In the genomic region with DNA sequence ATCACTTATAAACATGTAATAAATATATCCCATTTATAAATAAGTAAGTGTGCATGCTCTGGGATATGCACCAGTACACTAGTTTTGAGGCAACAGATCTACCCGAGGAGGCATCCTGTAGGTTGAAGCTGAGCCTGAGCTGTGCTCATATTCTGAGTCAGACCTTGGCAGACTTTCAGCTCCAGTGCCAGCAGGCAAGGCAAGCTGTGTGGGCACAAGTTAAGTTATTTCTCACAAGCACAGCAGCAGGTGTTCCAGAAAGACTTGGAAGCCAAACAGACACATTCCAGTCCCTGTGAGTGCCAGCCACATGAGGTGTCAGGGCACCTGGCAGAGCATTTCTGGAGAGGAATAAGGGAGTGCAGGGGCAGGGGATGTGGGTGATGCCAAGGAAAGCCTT, we compare ENCODE assay signal across 10 cellular contexts. TPM values are rescaled to one million over a fixed set of nuclear protein-coding genes. Genes with fewer than 3 reads are reported as not detected.
DNase-seq lines count a peak whose midpoint lies in the region; ATAC-seq and TF ChIP-seq lines count a peak whose summit lies in the region.
"Had no signal": no experiment of that assay in that cellular context is flagged by ENCODE, and none has a peak within 500 bp of the region (broad histone marks: within the 10 kb centered on the region; RNA-seq: fewer than 3 reads in every experiment).

No MANE protein-coding gene starts in this region.

- H2AFZ ChIP-seq in hepatocyte, result no peak overlapping the region
- H2AFZ ChIP-seq in smooth muscle cell (ENCODE audit: low read depth), result no peak overlapping the region

- CTCF ChIA-PET in MCF 10A (lab: Yijun Ruan, JAX), result interaction anchor here (0.7 kb wide), 1 partner anchor 216 kb away, joined by 3 read pairs; no protein-coding TSS in a partner anchor

- no peaks in the 10 kb centered on the region for H3K9me2 ChIP-seq in hepatocyte (replicated peaks; ENCODE audit: insufficient read depth)

- H3K4me2 ChIP-seq in hepatocyte (no peak overlapping the region), smooth muscle cell (no peak overlapping the region)

- H3K9ac ChIP-seq in smooth muscle cell (ENCODE audit: low read depth), result no peak overlapping the region

- H3K27ac Mint-ChIP-seq in MCF 10A (ENCODE audit: low read depth, unreplicated experiment), result no peak overlapping the region
- H3K27ac Mint-ChIP-seq: activated CD8-positive, alpha-beta T cell treated with anti-CD3 and anti-CD28 coated beads for 36 hours had no signal

- no peaks in the 10 kb centered on the region for H3K36me3 ChIP-seq in mucosa of descending colon (ENCODE audit: low read depth)
- no peaks in the 10 kb centered on the region for H3K36me3 ChIP-seq in hepatocyte (replicated peaks; ENCODE audit: insufficient read depth, low read depth)
- H3K36me3 ChIP-seq in smooth muscle cell (ENCODE audit: low read depth), result no peaks in the 10 kb centered on the region

- intact Hi-C loops in MCF 10A (cut with micrococcal nuclease) (loop anchor here (10.0 kb wide), 1 partner anchor 169 kb away; the partner anchor contains the start of gene ITPRIPL2), mucosa of descending colon (cut with DNase I, micrococcal nuclease) (no loop called here)

- H3K4me3 ChIP-seq in mucosa of descending colon (no peak overlapping the region), hepatocyte (no peak overlapping the region), smooth muscle cell (no peak overlapping the region)

- H3K4me1 Mint-ChIP-seq in MCF 10A (ENCODE audit: insufficient read depth, unreplicated experiment), result peaks cover 24% of the 10 kb centered on the region

- peaks cover 7% of the 10 kb centered on the region for H3K9me3 Mint-ChIP-seq in MCF 10A (ENCODE audit: unreplicated experiment)

- POLR2A ChIA-PET in MCF 10A (lab: Yijun Ruan, JAX), result interaction anchor here (0.5 to 1.6 kb wide), 7 partner anchors 16 to 272 kb away, joined by 3 to 6 read pairs (median 5); partner anchors contain the start of gene ITPRIPL2

- no peaks in the 10 kb centered on the region for H3K79me2 ChIP-seq in hepatocyte
- no peaks in the 10 kb centered on the region for H3K79me2 ChIP-seq in smooth muscle cell (ENCODE audit: low read depth)

- no peaks in the 10 kb centered on the region for H3K36me3 Mint-ChIP-seq in MCF 10A (ENCODE audit: insufficient read depth, unreplicated experiment)

- H3K4me1 ChIP-seq in mucosa of descending colon (ENCODE audit: low read depth), result no peaks in the 10 kb centered on the region
- H3K4me1 ChIP-seq in hepatocyte (ENCODE audit: insufficient read depth), result no peaks in the 10 kb centered on the region
- H3K4me1 ChIP-seq in smooth muscle cell (ENCODE audit: low read depth), result peaks cover 11% of the 10 kb centered on the region

- H3K27ac ChIP-seq in hepatocyte, result no peak overlapping the region
- no peak overlapping the region for H3K27ac ChIP-seq in smooth muscle cell (ENCODE audit: low read depth)

- H4K20me1 ChIP-seq in hepatocyte (ENCODE audit: insufficient read depth, poor library complexity, severe bottlenecking) (no peaks in the 10 kb centered on the region), smooth muscle cell (ENCODE audit: low read depth) (no peaks in the 10 kb centered on the region)

- no peaks in the 10 kb centered on the region for H3K27me3 Mint-ChIP-seq in MCF 10A (ENCODE audit: insufficient read depth, unreplicated experiment)

- H3K27me3 ChIP-seq in hepatocyte, result no peaks in the 10 kb centered on the region
- no peaks in the 10 kb centered on the region for H3K27me3 ChIP-seq in smooth muscle cell (ENCODE audit: low read depth)

- peak; percentile 57 for ATAC-seq in mucosa of descending colon
- ATAC-seq in HG03095 (IDR thresholded peaks at IDR 0.05; ENCODE audit: unreplicated experiment), result no peak
- ATAC-seq in GM18868 (IDR thresholded peaks at IDR 0.05; ENCODE audit: unreplicated experiment), result no peak
- ATAC-seq: activated CD8-positive, alpha-beta T cell treated with anti-CD3 and anti-CD28 coated beads for 36 hours had no signal

- 75% methylated on average over 1 of the region's 1 CpG for WGBS in hepatocyte (ENCODE audit: low lambda C conversion rate, missing lambda C conversion rate)
- 89% methylated on average over 1 of the region's 1 CpG for WGBS in smooth muscle cell (ENCODE audit: low lambda C conversion rate)

- DNase-seq in DMS 273 treated with DMSO at 0.1 percent for 48 hours (lab: John Stamatoyannopoulos, UW), result peak; percentile 85
- DNase-seq in NCI-H1105 (lab: John Stamatoyannopoulos, UW), result peak; percentile 26
- DNase-seq in MCF 10A (ENCODE audit: unreplicated experiment), result peak; percentile 96
- no peak for DNase-seq in mucosa of descending colon
- DNase-seq in hepatocyte (ENCODE audit: low spot score), result no peak
- no peak for DNase-seq in smooth muscle cell (lab: John Stamatoyannopoulos, UW; ENCODE audit: unreplicated experiment)
- DNase-seq: activated CD8-positive, alpha-beta T cell treated with anti-CD3 and anti-CD28 coated beads for 36 hours had no signal

- TF ChIP-seq CTCF in MCF 10A (IDR thresholded peaks at IDR 0.05; ENCODE audit: unreplicated experiment) (no peak), mucosa of descending colon (IDR thresholded peaks at IDR 0.05) (no peak), hepatocyte (IDR thresholded peaks at IDR 0.05; ENCODE audit: poor library complexity) (no peak), smooth muscle cell (IDR thresholded peaks at IDR 0.05; ENCODE audit: borderline replicate concordance, insufficient read depth, poor library complexity, severe bottlenecking) (no peak)

- no TSS peak for BruUV-seq in MCF 10A (replicated peaks; lab: Mats Ljungman, UMichigan)

- no peaks in the 10 kb centered on the region for H3F3A ChIP-seq in smooth muscle cell (ENCODE audit: low read depth)

- H3K4me3 Mint-ChIP-seq in MCF 10A (ENCODE audit: unreplicated experiment), result no peak overlapping the region
- H3K4me3 Mint-ChIP-seq: activated CD8-positive, alpha-beta T cell treated with anti-CD3 and anti-CD28 coated beads for 36 hours had no signal

- no peaks in the 10 kb centered on the region for H3K9me3 ChIP-seq in mucosa of descending colon
- H3K9me3 ChIP-seq in hepatocyte (ENCODE audit: low read depth), result no peaks in the 10 kb centered on the region
- H3K9me3 ChIP-seq in smooth muscle cell (replicated peaks; ENCODE audit: low read depth), result no peaks in the 10 kb centered on the region

RNA-seq across cellular contexts. Expression of gene CLEC19A, which starts 1.3 kb away (rescaled TPM):
- not detected in 2 replicates for total RNA-seq in MCF 10A (2022)
- not detected for total RNA-seq in mucosa of descending colon
- total RNA-seq in hepatocyte, result not detected in 2 replicates
- not detected in 2 replicates for polyA plus RNA-seq in hepatocyte
- not detected in 2 replicates for total RNA-seq in smooth muscle cell
- polyA plus RNA-seq in smooth muscle cell, result not detected in 2 replicates
- total RNA-seq: activated CD8-positive, alpha-beta T cell treated with anti-CD3 and anti-CD28 coated beads for 36 hours; chondrocyte had no signal

Comparison
In these comparisons a context has a peak if more than half of its experiments do, and no peak if none do; other contexts are left out.
1. DNase-seq: peak in DMS 273 treated with DMSO at 0.1 percent for 48 hours (single experiment), NCI-H1105 (single experiment) and MCF 10A (single experiment); none in mucosa of descending colon (0 of 3), hepatocyte (single experiment) and smooth muscle cell (single experiment).